ENCODE assay signal across 8 cellular contexts in genomic region chr16:2047330-2048115, GRCh38. TPM values are rescaled to one million over a fixed set of nuclear protein-coding genes. Genes with fewer than 3 reads are reported as not detected.
DNase-seq lines count a peak whose midpoint lies in the region; ATAC-seq and TF ChIP-seq lines count a peak whose summit lies in the region.

NTHL1 (minus strand) TSS chr16:2047834; CDS start chr16:2047823, 11 bp downstream.
TSC2 (plus strand) TSS chr16:2047985; CDS start chr16:2048616, 631 bp downstream.

- TF ChIP-seq CTCF in ascending aorta (IDR thresholded peaks at IDR 0.05), result peak in 2 of 3 experiments; percentile 23 to 43

- H3K27ac ChIP-seq in ascending aorta, result peak within 1 kb of the TSS; percentile 62 to 63

- peak; percentile 93 for DNase-seq in NCI-H187 treated with DMSO at 0.1 percent for 48 hours (lab: John Stamatoyannopoulos, UW)
- peak; percentile 88 to 98 for DNase-seq in ascending aorta (ENCODE audit: low spot score in 2 of 2)
- DNase-seq in hepatic stellate cell (ENCODE audit: low spot score), result peak; percentile 95
- DNase-seq in renal cortical epithelial cell (ENCODE audit: low read depth), result peak; percentile 91
- no peak for DNase-seq in cortex of kidney (lab: John Stamatoyannopoulos, UW)

- H3K4me3 ChIP-seq in ascending aorta, result peak within 1 kb of the TSS; percentile 94 to 98

- H3K36me3 ChIP-seq in ascending aorta, result peaks cover 9 to 17% of the 10 kb centered on the region in 2 donors

- peaks cover 4 to 20% of the 10 kb centered on the region in 2 donors for H3K4me1 ChIP-seq in ascending aorta

- ATAC-seq in GM18498 (IDR thresholded peaks at IDR 0.05; ENCODE audit: unreplicated experiment) (peak; percentile 96), HG02885 (IDR thresholded peaks at IDR 0.05; ENCODE audit: poor library complexity, unreplicated experiment) (peak; percentile 90)

- no peaks in the 10 kb centered on the region for H3K27me3 ChIP-seq in ascending aorta

- no peaks in the 10 kb centered on the region for H3K9me3 ChIP-seq in ascending aorta

- intact Hi-C loops in T-helper 2 cell treated with Interferon-gamma antibody and Interleukin-4, amounts not matched to agents 100 ng/mL and 5 ng/mL, for 36 hours (cut with micrococcal nuclease), result loop anchor here (1.0 kb wide), 2 partner anchors 24 to 108 kb away; partner anchors contain the start of gene TRAF7
- intact Hi-C loops in ascending aorta (cut with DNase I), result loop anchor here (1.0 kb wide), 2 partner anchors 12 to 24 kb away; no protein-coding TSS in a partner anchor

RNA-seq across cellular contexts. Expression of gene NTHL1, which starts in this region (rescaled TPM):
- total RNA-seq in T-helper 2 cell treated with Interferon-gamma antibody and Interleukin-4, amounts not matched to agents 100 ng/mL and 5 ng/mL, for 36 hours, result 32.9 and 33.2 TPM in 2 replicates
- total RNA-seq in ascending aorta (59.5 TPM), renal cortical epithelial cell (11.4 and 24.5 TPM in 2 replicates)

RNA-seq across cellular contexts. Expression of gene TSC2, which starts in this region (rescaled TPM):
- total RNA-seq in T-helper 2 cell treated with Interferon-gamma antibody and Interleukin-4, amounts not matched to agents 100 ng/mL and 5 ng/mL, for 36 hours, result 96.9 and 110 TPM in 2 replicates
- total RNA-seq in ascending aorta (258 TPM), renal cortical epithelial cell (24.5 and 63.6 TPM in 2 replicates)
